9 cellular contexts compared by ENCODE assay signal in genomic region chr18:44700652-44701051, GRCh38. TPM values are rescaled to one million over a fixed set of nuclear protein-coding genes. Genes with fewer than 3 reads are reported as not detected.
DNase-seq lines count a peak whose midpoint lies in the region; ATAC-seq lines count a peak whose summit lies in the region.
"Had no signal": no experiment of that assay in that cellular context is flagged by ENCODE, and none has a peak within 500 bp of the region (broad histone marks: within the 10 kb centered on the region; RNA-seq: fewer than 3 reads in every experiment).

No MANE protein-coding gene starts in this region.

- no peak overlapping the region for H3K4me3 ChIP-seq in HAP-1

- no peaks in the 10 kb centered on the region for H3K9me3 ChIP-seq in HAP-1

- ATAC-seq in HG02885 (IDR thresholded peaks at IDR 0.05; ENCODE audit: poor library complexity, unreplicated experiment) (peak; percentile 51), HG03139 (IDR thresholded peaks at IDR 0.05; ENCODE audit: unreplicated experiment) (no peak), HG03025 (IDR thresholded peaks at IDR 0.05; ENCODE audit: low FRiP score, unreplicated experiment) (no peak)

- no peaks in the 10 kb centered on the region for H3K27me3 ChIP-seq in HAP-1 (ENCODE audit: low read depth)

- no peaks in the 10 kb centered on the region; the same call in 1 of the 2 replicates for H3K4me1 ChIP-seq in HAP-1

- in situ Hi-C loops in HAP-1 (cut with MboI; ENCODE audit: low sequenced_read_pairs) = no loop called here

- peak; percentile 12 for DNase-seq in EH (ENCODE audit: low read depth)
- peak; percentile 60 for DNase-seq in cerebellum (ENCODE audit: low spot score)
- peak; percentile 33 for DNase-seq in mucosa of gallbladder (ENCODE audit: low spot score)
- DNase-seq in HAP-1 (ENCODE audit: low spot score in 2 of 2) = no peak
- no peak for DNase-seq in AML-193 (lab: John Stamatoyannopoulos, UW)
- DNase-seq: central memory CD4-positive, alpha-beta T cell had no signal

- H3K36me3 ChIP-seq in HAP-1 (replicated peaks) = no peaks in the 10 kb centered on the region

RNA-seq across cellular contexts. Expression of gene SETBP1, which starts 20.0 kb away (rescaled TPM):
- total RNA-seq in cerebellum (46.3 TPM), mucosa of gallbladder (36.2 TPM)

Comparison
In these comparisons a context has a peak if more than half of its experiments do, and no peak if none do; other contexts are left out.
1. DNase-seq: peak in EH (single experiment), cerebellum (single experiment) and mucosa of gallbladder (single experiment); none in HAP-1 (0 of 2) and AML-193 (0 of 2).